In the genomic region with DNA sequence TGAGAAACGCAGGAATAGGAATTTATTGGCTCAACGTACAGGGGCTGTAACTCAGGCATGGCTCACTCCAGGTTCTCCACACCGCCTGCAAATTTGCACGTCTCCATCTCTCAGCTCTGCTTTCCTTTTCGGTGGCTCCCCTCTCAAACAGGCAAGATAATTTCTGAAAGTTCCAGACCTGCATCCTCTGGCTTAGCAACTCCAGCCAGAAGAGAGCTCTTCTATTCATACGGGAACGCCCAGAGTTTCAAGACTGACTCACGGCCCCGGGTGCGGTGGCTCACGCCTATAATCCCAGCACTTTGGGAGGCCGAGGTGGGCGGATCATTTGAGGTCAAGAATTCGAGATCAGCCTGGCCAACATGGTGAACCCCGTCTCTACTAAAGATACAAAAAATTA, we compare ENCODE assay signal across 1 cellular context.
TF ChIP-seq lines count a peak whose summit lies in the region.

No MANE protein-coding gene starts in this region.

TF ChIP-seq in H1, 55 proteins besides CTCF, POLR2A, EP300 and RAD21 (continued from another document):
- no peak for TF ChIP-seq TCF12 (IDR thresholded peaks at IDR 0.05; ENCODE audit: low read depth, low read length)
